9 cellular contexts compared by ENCODE assay signal in the genomic region with DNA sequence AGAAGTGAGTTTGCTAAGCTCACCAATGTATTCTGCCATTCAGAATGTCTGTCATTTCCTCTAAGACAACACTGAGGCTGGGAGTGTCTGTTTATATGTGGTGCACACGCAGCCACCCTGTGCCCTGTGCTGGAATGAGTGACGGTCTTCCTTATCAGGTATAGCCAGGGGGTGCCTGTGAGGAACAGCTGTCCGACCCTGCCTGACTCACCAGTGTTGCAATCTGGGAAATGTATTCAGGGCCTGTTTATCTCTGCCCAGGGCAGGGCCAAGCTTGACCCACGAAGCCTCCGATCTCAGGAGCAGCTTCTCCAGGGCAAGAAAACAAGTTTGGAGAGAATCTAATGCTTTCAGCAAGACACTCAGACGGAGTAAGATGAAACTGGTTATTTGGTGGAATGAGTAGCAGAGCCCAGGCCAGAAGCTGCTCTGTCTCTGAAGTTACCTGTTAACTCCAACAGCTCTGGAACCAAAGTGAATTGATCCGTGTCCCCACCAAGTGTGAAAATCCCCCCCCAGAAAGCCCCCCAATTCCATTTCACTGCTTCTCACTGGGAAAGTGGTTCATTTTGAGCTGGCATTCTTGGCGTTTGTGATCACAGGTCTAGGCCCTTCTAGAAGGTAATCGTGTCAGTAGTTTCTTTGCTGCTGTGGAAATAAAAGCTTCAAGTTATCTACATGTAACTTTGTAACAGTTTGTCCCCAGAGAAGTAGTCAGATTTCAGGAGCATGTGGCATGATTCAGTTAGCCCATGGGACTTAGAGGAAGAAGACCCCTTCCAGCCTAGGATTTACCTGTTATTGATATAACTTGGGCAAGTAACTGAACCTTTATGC. TPM values are rescaled to one million over a fixed set of nuclear protein-coding genes. Genes with fewer than 3 reads are reported as not detected.
A peak's percentile ranks its signal among the peaks of the same experiment; 100 is the strongest.
DNase-seq lines count a peak whose midpoint lies in the region; ATAC-seq and TF ChIP-seq lines count a peak whose summit lies in the region.
"Had no signal": no experiment of that assay in that cellular context is flagged by ENCODE, and none has a peak within 500 bp of the region (broad histone marks: within the 10 kb centered on the region; RNA-seq: fewer than 3 reads in every experiment).

No MANE protein-coding gene starts in this region.

- H3K9ac ChIP-seq in fibroblast of lung (ENCODE audit: insufficient read depth, low read length): no peak overlapping the region

- H3K27ac ChIP-seq in Panc1 (ENCODE audit: low read length) (no peak overlapping the region), fibroblast of lung (ENCODE audit: insufficient read depth, low read length) (no peak overlapping the region), osteoblast (ENCODE audit: low read depth, low read length) (peak overlapping the region; percentile 55), dorsolateral prefrontal cortex (no peak overlapping the region)
- no peak overlapping the region for H3K27ac ChIP-seq in effector memory CD4-positive, alpha-beta T cell (ENCODE audit: insufficient read depth, low read length, poor library complexity, severe bottlenecking)

- no peaks in the 10 kb centered on the region for H3K27me3 ChIP-seq in Panc1 (ENCODE audit: control insufficient read depth, insufficient read depth, low read length)
- H3K27me3 ChIP-seq in fibroblast of lung (ENCODE audit: control insufficient read depth, insufficient read depth, low read length): no peaks in the 10 kb centered on the region
- H3K27me3 ChIP-seq in osteoblast (ENCODE audit: insufficient read depth, low read length): no peaks in the 10 kb centered on the region
- no peaks in the 10 kb centered on the region for H3K27me3 ChIP-seq in effector memory CD4-positive, alpha-beta T cell (replicated peaks; ENCODE audit: control insufficient read depth, insufficient read depth, low read length, poor library complexity, severe bottlenecking)
- no peaks in the 10 kb centered on the region for H3K27me3 ChIP-seq in dorsolateral prefrontal cortex

- peak; percentile 93 for DNase-seq in ELF-1 (ENCODE audit: low read depth, low spot score)
- DNase-seq in Panc1 (ENCODE audit: low read depth, low spot score): no peak
- peak; percentile 75 to 79 for DNase-seq in fibroblast of lung (ENCODE audit: low read depth in 2 of 2)
- DNase-seq in osteoblast (ENCODE audit: insufficient read length, low spot score, missing footprints): peak; percentile 84
- DNase-seq in effector memory CD4-positive, alpha-beta T cell: no peak
- no peak for DNase-seq in dorsolateral prefrontal cortex
- DNase-seq: activated T-cell treated with anti-CD3 and anti-CD28 coated beads, Interleukin-2, amount 50 U/mL, for 72 hours had no signal

- CTCF ChIA-PET in Panc1 (lab: Charles Lee): interaction anchor here (0.6 kb wide), 1 partner anchor 110 kb away, joined by 5 read pairs; no protein-coding TSS in a partner anchor

- no peaks in the 10 kb centered on the region for H4K20me1 ChIP-seq in fibroblast of lung (ENCODE audit: control insufficient read depth, extremely low read depth, insufficient read depth, low read length)
- H4K20me1 ChIP-seq in osteoblast (ENCODE audit: insufficient read depth, low read length): no peaks in the 10 kb centered on the region

- H2AFZ ChIP-seq in fibroblast of lung (ENCODE audit: low read length) (no peak overlapping the region), osteoblast (ENCODE audit: low read length) (peak overlapping the region; percentile 54)

- no peak overlapping the region for H3K4me2 ChIP-seq in fibroblast of lung (ENCODE audit: extremely low read depth, insufficient read depth, low read length)
- H3K4me2 ChIP-seq in osteoblast (ENCODE audit: insufficient read depth, low read length): peak overlapping the region; percentile 28

- no peaks in the 10 kb centered on the region for H3K79me2 ChIP-seq in fibroblast of lung (ENCODE audit: control insufficient read depth, insufficient read depth, low read length)
- no peaks in the 10 kb centered on the region for H3K79me2 ChIP-seq in osteoblast (ENCODE audit: insufficient read depth, low read length)

- in situ Hi-C loops in Panc1 (cut with HindIII; ENCODE audit: low pct_unique_long_range_greater_than_20kb, low sequenced_read_pairs): no loop called here

- peak; percentile 76 for ATAC-seq in Panc1
- no peak for ATAC-seq in HG03045 (IDR thresholded peaks at IDR 0.05; ENCODE audit: unreplicated experiment)
- no peak for ATAC-seq in GM21515 (IDR thresholded peaks at IDR 0.05; ENCODE audit: unreplicated experiment)

- H3K4me3 ChIP-seq in Panc1 (ENCODE audit: low read depth in 2 of 2, low read length in 2 of 2) (no peak overlapping the region), fibroblast of lung (replicated peaks in 1 of 4; ENCODE audit: control extremely low read depth in 1 of 4, insufficient read depth in 1 of 4, low read depth in 3 of 4, low read length in 4 of 4) (no peak overlapping the region), osteoblast (ENCODE audit: insufficient read depth, low read length) (no peak overlapping the region), dorsolateral prefrontal cortex (no peak overlapping the region)
- H3K4me3 ChIP-seq in effector memory CD4-positive, alpha-beta T cell (ENCODE audit: insufficient read depth, low read depth, low read length, poor library complexity, severe bottlenecking): no peak overlapping the region

- H3K36me3 ChIP-seq in Panc1 (ENCODE audit: control insufficient read depth, insufficient read depth, low read length): no peaks in the 10 kb centered on the region
- no peaks in the 10 kb centered on the region for H3K36me3 ChIP-seq in fibroblast of lung (ENCODE audit: control insufficient read depth, insufficient read depth, low read length)
- H3K36me3 ChIP-seq in osteoblast (ENCODE audit: insufficient read depth, low read length): no peaks in the 10 kb centered on the region
- no peaks in the 10 kb centered on the region for H3K36me3 ChIP-seq in effector memory CD4-positive, alpha-beta T cell (ENCODE audit: control insufficient read depth, insufficient read depth, low read length)

- H3K9me3 ChIP-seq in Panc1 (ENCODE audit: control insufficient read depth, insufficient read depth, low read depth, low read length) (no peaks in the 10 kb centered on the region), fibroblast of lung (ENCODE audit: control insufficient read depth, insufficient read depth, low read depth, low read length) (no peaks in the 10 kb centered on the region), osteoblast (ENCODE audit: low read depth, low read length) (no peaks in the 10 kb centered on the region)
- H3K9me3 ChIP-seq in effector memory CD4-positive, alpha-beta T cell (ENCODE audit: control insufficient read depth, low read length): no peaks in the 10 kb centered on the region

- H3K4me1 ChIP-seq in Panc1 (ENCODE audit: control insufficient read depth, insufficient read depth, low read length) (peaks cover 6% of the 10 kb centered on the region; the same call in 1 of the 2 replicates), fibroblast of lung (ENCODE audit: control insufficient read depth, extremely low read depth, insufficient read depth, low read length) (peaks cover 4% of the 10 kb centered on the region), osteoblast (ENCODE audit: insufficient read depth, low read length) (peaks cover 18% of the 10 kb centered on the region)
- no peaks in the 10 kb centered on the region for H3K4me1 ChIP-seq in effector memory CD4-positive, alpha-beta T cell (ENCODE audit: control insufficient read depth, insufficient read depth, low read length, poor library complexity, severe bottlenecking)

- no peak for TF ChIP-seq CTCF in Panc1 (IDR thresholded peaks at IDR 0.05)
- no peak for TF ChIP-seq CTCF in fibroblast of lung (conservative IDR thresholded peaks at IDR 0.05 in 1 of 2, IDR thresholded peaks at IDR 0.05 in 1 of 2; ENCODE audit: low read depth in 1 of 2, low read length in 2 of 2)
- TF ChIP-seq CTCF in osteoblast (IDR thresholded peaks at IDR 0.05; ENCODE audit: extremely low read depth, low read depth, low read length): no peak
- TF ChIP-seq CTCF in dorsolateral prefrontal cortex (IDR thresholded peaks at IDR 0.05 in 54 of 56, conservative IDR thresholded peaks at IDR 0.05 in 2 of 56; ENCODE audit: low read depth in 1 of 56, partially characterized antibody in 56 of 56): no peak

- BruUV-seq in Panc1 (replicated peaks; lab: Mats Ljungman, UMichigan): no TSS peak

- POLR2A ChIA-PET in Panc1 (lab: Charles Lee): no interaction called here

- intact Hi-C loops in Panc1 (cut with micrococcal nuclease; ENCODE audit: unreplicated experiment): no loop called here
- intact Hi-C loops in dorsolateral prefrontal cortex (cut with DNase I): no loop called here

RNA-seq across cellular contexts. Expression of gene UBE2H, which starts 6.1 kb away (rescaled TPM):
- total RNA-seq in Panc1 (2021; ENCODE audit: unreplicated experiment) (58.0 TPM), fibroblast of lung (64.2 and 102 TPM in 2 replicates), osteoblast (60.1 and 61.2 TPM in 2 replicates), dorsolateral prefrontal cortex (100 to 1,000 TPM in 14 of 120 experiments, 10 to 100 TPM in 106; 66.1 to 118 (median 87.6) TPM)
- 65.7 TPM for polyA plus RNA-seq in Panc1 (2012; ENCODE audit: insufficient read length)
- polyA plus RNA-seq in fibroblast of lung: 59.3 and 76.0 TPM in 2 replicates
- polyA plus RNA-seq in fibroblast of lung (2012): 39.7 and 46.5 TPM in 2 replicates
- polyA minus RNA-seq in fibroblast of lung (ENCODE audit: low replicate concordance): 22.0 and 31.4 TPM in 2 replicates

Comparison
In these comparisons a context has a peak if more than half of its experiments do, and no peak if none do; other contexts are left out.
1. DNase-seq: peak in ELF-1 (single experiment), fibroblast of lung (2 of 2) and osteoblast (single experiment); none in Panc1 (single experiment), effector memory CD4-positive, alpha-beta T cell (0 of 3) and dorsolateral prefrontal cortex (0 of 10).